9 cellular contexts compared by ENCODE assay signal in the genomic region with DNA sequence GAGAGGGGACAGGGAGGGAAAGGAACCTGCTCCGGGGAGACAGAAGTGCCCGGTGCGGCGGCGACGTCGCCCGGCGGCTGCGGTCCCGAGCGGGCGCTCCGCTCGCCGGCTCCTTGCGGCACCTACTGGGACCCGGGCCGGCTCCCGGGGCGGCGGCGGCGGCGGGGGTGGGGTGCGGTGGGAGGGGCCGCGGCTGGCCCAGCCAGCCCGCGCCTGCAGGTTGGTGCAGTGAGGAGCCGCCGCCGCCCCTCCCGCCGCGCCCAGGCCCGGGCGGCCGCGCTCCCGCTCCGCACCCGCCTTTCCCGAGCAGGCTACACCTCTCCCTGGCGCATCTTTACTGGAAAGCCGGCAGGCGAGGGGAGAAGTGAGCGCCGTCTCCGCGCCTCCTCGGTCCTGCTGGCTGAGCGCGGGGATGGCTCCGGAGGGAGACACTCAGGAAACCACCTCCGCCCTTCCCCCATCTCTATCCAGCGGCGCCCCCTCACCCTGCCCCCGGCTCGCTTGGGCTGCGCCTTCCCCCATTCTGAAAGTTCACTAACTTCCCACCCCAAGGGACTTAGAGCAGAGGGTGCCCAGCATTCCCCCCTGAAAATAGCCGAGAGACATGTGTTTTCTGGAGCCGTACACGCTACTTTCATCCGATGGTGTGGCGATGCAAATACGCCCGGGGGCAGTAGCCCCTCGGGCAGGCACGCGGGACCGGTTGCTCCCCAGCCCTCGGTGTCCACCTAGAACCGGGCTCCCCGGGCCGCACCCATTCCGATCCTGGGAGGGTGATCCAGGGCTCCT. TPM values are rescaled to one million over a fixed set of nuclear protein-coding genes. Genes with fewer than 3 reads are reported as not detected.
DNase-seq lines count a peak whose midpoint lies in the region; ATAC-seq, FAIRE-seq and TF ChIP-seq lines count a peak whose summit lies in the region.
"Had no signal": no experiment of that assay in that cellular context is flagged by ENCODE, and none has a peak within 500 bp of the region (broad histone marks: within the 10 kb centered on the region; RNA-seq: fewer than 3 reads in every experiment).

A gene (minus strand): TSS at position 127 of the 789 bp plus-strand sequence.

- TF ChIP-seq CTCF in CD14-positive monocyte (IDR thresholded peaks at IDR 0.05) (no peak), astrocyte of the cerebellum (IDR thresholded peaks at IDR 0.05; ENCODE audit: low read depth, low read length, missing control alignments) (no peak), transverse colon (IDR thresholded peaks at IDR 0.05) (no peak)

- H3K36me3 ChIP-seq in transverse colon, result no peaks in the 10 kb centered on the region
- no peaks in the 10 kb centered on the region for H3K36me3 ChIP-seq in small intestine (ENCODE audit: control insufficient read depth in 2 of 2, insufficient read depth in 2 of 2, low read length in 2 of 2)

- ATAC-seq in left colon, result peak; percentile 57

- H3K27me3 ChIP-seq in transverse colon (peaks cover 70% of the 10 kb centered on the region), small intestine (ENCODE audit: control insufficient read depth in 2 of 2, insufficient read depth in 2 of 2, low read length in 2 of 2) (peaks cover 6 to 31% of the 10 kb centered on the region in 2 donors)

- peak within 1 kb of the TSS; percentile 47 to 81 for H3K4me3 Mint-ChIP-seq in CD14-positive monocyte
- peak within 1 kb of the TSS; percentile 68 to 92 (median 77) for H3K4me3 Mint-ChIP-seq in IgD-negative memory B cell

- H3K9me3 Mint-ChIP-seq in CD14-positive monocyte, result peaks cover 0 to 13% (median 3%) of the 10 kb centered on the region in 7 donors
- H3K9me3 Mint-ChIP-seq in IgD-negative memory B cell, result peaks cover 0 to 2% (median 0%) of the 10 kb centered on the region in 3 donors

- no peaks in the 10 kb centered on the region for H3K9me3 ChIP-seq in transverse colon
- H3K9me3 ChIP-seq in small intestine (ENCODE audit: control insufficient read depth, low read depth), result no peaks in the 10 kb centered on the region

- H3K27ac Mint-ChIP-seq in CD14-positive monocyte, result no peak within 1 kb of the TSS
- peak within 1 kb of the TSS in 2 of 3 donors; percentile 35 to 59 for H3K27ac Mint-ChIP-seq in IgD-negative memory B cell

- intact Hi-C loops in CD14-positive monocyte (cut with micrococcal nuclease) (no loop called here), left colon (cut with DNase I, micrococcal nuclease) (no loop called here), transverse colon (cut with DNase I; ENCODE audit: low total_unique reads) (no loop called here)

- no peak for FAIRE-seq in small intestine (lab: Jason Lieb, UNC)
- FAIRE-seq: endometrium had no signal

- 2 to 4% methylated on average over 19 to 34 of the region's 77 CpGs for WGBS in transverse colon (ENCODE audit: low coverage in 1 of 2), 2 donors
- 1 to 3% (median 3%) methylated on average over 41 to 77 of the region's 77 CpGs for WGBS in small intestine, 3 donors

- H3K27me3 Mint-ChIP-seq in CD14-positive monocyte (ENCODE audit: low read depth in 3 of 3), result peaks cover 54 to 61% (median 54%) of the 10 kb centered on the region in 3 donors
- H3K27me3 Mint-ChIP-seq in IgD-negative memory B cell, result peaks cover 31% of the 10 kb centered on the region

- TF ChIP-seq EP300 in transverse colon (IDR thresholded peaks at IDR 0.05; ENCODE audit: low read depth), result no peak

- H3K27ac ChIP-seq in transverse colon (no peak within 1 kb of the TSS), small intestine (ENCODE audit: low read depth in 1 of 2, low read length in 1 of 2) (no peak within 1 kb of the TSS)

- H3K4me3 ChIP-seq in astrocyte of the cerebellum (ENCODE audit: low read depth, low read length) (peak within 1 kb of the TSS; percentile 44), transverse colon (peak within 1 kb of the TSS in 3 of 4 donors; percentile 6 to 48 (median 24)), small intestine (ENCODE audit: low read depth in 1 of 2, low read length in 2 of 2) (peak within 1 kb of the TSS in 1 of 2 donors; percentile 18)

- no peaks in the 10 kb centered on the region for H3K4me1 Mint-ChIP-seq in CD14-positive monocyte
- peaks cover 8 to 17% (median 9%) of the 10 kb centered on the region in 3 donors for H3K4me1 Mint-ChIP-seq in IgD-negative memory B cell

- in situ Hi-C loops in astrocyte of the cerebellum (cut with HindIII; ENCODE audit: low sequenced_read_pairs), result no loop called here
- in situ Hi-C loops in transverse colon (cut with MboI; ENCODE audit: low pct_ligation_motif_present in 1 of 4, low pct_unique_long_range_greater_than_20kb in 1 of 4, low sequenced_read_pairs in 3 of 4), result no loop called here
- in situ Hi-C loops in KBM-7 (cut with MboI; ENCODE audit: low pct_unique_long_range_greater_than_20kb, low sequenced_read_pairs), result no loop called here

- H3K36me3 Mint-ChIP-seq in CD14-positive monocyte, result no peaks in the 10 kb centered on the region
- no peaks in the 10 kb centered on the region for H3K36me3 Mint-ChIP-seq in IgD-negative memory B cell

- DNase-seq in CD14-positive monocyte (ENCODE audit: low spot score), result no peak
- no peak for DNase-seq in astrocyte of the cerebellum (ENCODE audit: low read depth)
- DNase-seq in left colon, result peak in 1 of 2 donors; percentile 5
- DNase-seq in transverse colon, result no peak
- no peak for DNase-seq in KBM-7
- no peak for DNase-seq in HT-29 (ENCODE audit: low spot score)
- no peak for DNase-seq in small intestine

- TF ChIP-seq POLR2A in transverse colon (IDR thresholded peaks at IDR 0.05), result no peak

- H3K4me1 ChIP-seq in transverse colon (peaks cover 0 to 16% (median 13%) of the 10 kb centered on the region in 4 donors), small intestine (ENCODE audit: control insufficient read depth in 2 of 2, insufficient read depth in 1 of 2, low read depth in 1 of 2, low read length in 1 of 2) (no peaks in the 10 kb centered on the region)

RNA-seq across cellular contexts. Expression of the gene that starts here (rescaled TPM):
- polyA plus RNA-seq in CD14-positive monocyte (not detected), IgD-negative memory B cell (not detected), small intestine (under 1 TPM in 1 of 3 donors, not detected in 2; 0.13 TPM)
- total RNA-seq in left colon (under 1 TPM in 1 of 2 donors, not detected in 1; 0.47 TPM), transverse colon (under 1 TPM in 1 of 4 donors, not detected in 3; 0.16 TPM)
- not detected in 2 replicates for total RNA-seq in HT-29 (2014; rRNA removed; shearing (Covaris generic))

Comparison
In these comparisons a context has a peak if more than half of its experiments do, and no peak if none do; other contexts are left out.
1. Peak in ATAC-seq in left colon; RNA of the gene not detected or under 1 TPM.
2. H3K27ac Mint-ChIP-seq: peak in IgD-negative memory B cell (2 of 3); none in CD14-positive monocyte (0 of 7).